11 cellular contexts compared by ENCODE assay signal in genomic region chr17:76473541-76473985, GRCh38. TPM values are rescaled to one million over a fixed set of nuclear protein-coding genes. Genes with fewer than 3 reads are reported as not detected.
DNase-seq lines count a peak whose midpoint lies in the region; ATAC-seq and TF ChIP-seq lines count a peak whose summit lies in the region.
"Had no signal": no experiment of that assay in that cellular context is flagged by ENCODE, and none has a peak within 500 bp of the region (broad histone marks: within the 10 kb centered on the region; RNA-seq: fewer than 3 reads in every experiment).

No MANE protein-coding gene starts in this region.

- no peak overlapping the region for H4K8ac ChIP-seq in neuronal stem cell (ENCODE audit: low read depth, low read length)

- H2BK120ac ChIP-seq in neuronal stem cell (ENCODE audit: low read depth, low read length) = no peak overlapping the region

- peaks cover 0 to 41% (median 0%) of the 10 kb centered on the region in 3 experiments for H3K27me3 ChIP-seq in neuronal stem cell (ENCODE audit: control insufficient read depth in 3 of 3, insufficient read depth in 3 of 3, low read depth in 1 of 3, low read length in 3 of 3)
- H3K27me3 ChIP-seq: ovary had no signal

- H3K9me3 ChIP-seq in neuronal stem cell (replicated peaks in 1 of 2; ENCODE audit: control insufficient read depth in 2 of 2, insufficient read depth in 1 of 2, low read depth in 1 of 2, low read length in 2 of 2) = peaks cover 0 to 2% of the 10 kb centered on the region in 2 donors
- H3K9me3 ChIP-seq: ovary had no signal

- H3K4me1 ChIP-seq in neuronal stem cell (ENCODE audit: control insufficient read depth in 2 of 2, insufficient read depth in 1 of 2, low read depth in 1 of 2, low read length in 2 of 2) = no peaks in the 10 kb centered on the region

- H3K4me1 Mint-ChIP-seq in HFFc6 (ENCODE audit: low read depth) = no peaks in the 10 kb centered on the region
- H3K4me1 Mint-ChIP-seq: T-cell had no signal

- H2BK12ac ChIP-seq in neuronal stem cell (ENCODE audit: low read length) = peak overlapping the region; percentile 59

- H3K14ac ChIP-seq in neuronal stem cell (ENCODE audit: low read length) = peak overlapping the region; percentile 22

- DNase-seq in NCI-H2196 (lab: John Stamatoyannopoulos, UW; ENCODE audit: unreplicated experiment) = peak; percentile 21
- no peak for DNase-seq in NCI-H2196 treated with DMSO at 0.1 percent for 48 hours (lab: John Stamatoyannopoulos, UW; ENCODE audit: unreplicated experiment)
- no peak for DNase-seq in HFFc6
- peak; percentile 26 for DNase-seq in choroid plexus epithelial cell (ENCODE audit: low read depth)
- no peak for DNase-seq in neuronal stem cell (ENCODE audit: low spot score)
- no peak for DNase-seq in NCI-H82 treated with DMSO at 0.1 percent for 48 hours (lab: John Stamatoyannopoulos, UW; ENCODE audit: unreplicated experiment)
- no peak for DNase-seq in central memory CD4-positive, alpha-beta T cell
- DNase-seq: NCI-H1930, ovary, T-cell had no signal

- no CpG with 5 or more reads among the region's 18 CpGs for WGBS in neuronal stem cell (ENCODE audit: extremely low coverage in 2 of 2, insufficient read length in 2 of 2, insufficient replicate concordance in 1 of 2), 2 donors

- no peaks in the 10 kb centered on the region for H3K9me3 Mint-ChIP-seq in HFFc6
- H3K9me3 Mint-ChIP-seq: T-cell had no signal

- H3K4me2 ChIP-seq in neuronal stem cell (ENCODE audit: insufficient read depth, low read length, poor library complexity, severe bottlenecking) = no peak overlapping the region

- H3K27ac Mint-ChIP-seq in HFFc6 = no peak overlapping the region
- H3K27ac Mint-ChIP-seq: T-cell had no signal

- no peak overlapping the region for H3K27ac ChIP-seq in neuronal stem cell (replicated peaks; ENCODE audit: low read length)
- H3K27ac ChIP-seq: ovary had no signal

- no peak overlapping the region for H2AFZ ChIP-seq in neuronal stem cell (ENCODE audit: low read length)

- H3K23ac ChIP-seq in neuronal stem cell (ENCODE audit: low read depth, low read length, poor library complexity) = peak overlapping the region; percentile 75

- H3K4me3 ChIP-seq in choroid plexus epithelial cell (ENCODE audit: low read depth, low read length) (no peak overlapping the region), neuronal stem cell (ENCODE audit: low read length in 2 of 2) (no peak overlapping the region)
- H3K4me3 ChIP-seq: ovary had no signal

- TF ChIP-seq CTCF in HFFc6 (IDR thresholded peaks at IDR 0.05) (peak; percentile 65), choroid plexus epithelial cell (conservative IDR thresholded peaks at IDR 0.05; ENCODE audit: low read depth, low read length) (peak; percentile 51)

- H3K36me3 ChIP-seq in neuronal stem cell (replicated peaks in 1 of 2; ENCODE audit: control insufficient read depth in 2 of 2, insufficient read depth in 2 of 2, low read length in 2 of 2) = peaks cover 0 to 2% of the 10 kb centered on the region in 2 donors
- H3K36me3 ChIP-seq: ovary had no signal

- no peak overlapping the region for H4K91ac ChIP-seq in neuronal stem cell (ENCODE audit: low read depth, low read length, poor library complexity)

- peak overlapping the region; percentile 66 for H2AK5ac ChIP-seq in neuronal stem cell (ENCODE audit: low read depth, low read length)

- peaks cover 5% of the 10 kb centered on the region for H3K27me3 Mint-ChIP-seq in HFFc6 (ENCODE audit: insufficient read depth)
- H3K27me3 Mint-ChIP-seq: T-cell had no signal

- H2BK5ac ChIP-seq in neuronal stem cell (ENCODE audit: low read length) = no peak overlapping the region

- H3K36me3 Mint-ChIP-seq in HFFc6 (ENCODE audit: low read depth) = no peaks in the 10 kb centered on the region; the same call in 1 of the 2 replicates

- ATAC-seq in GM18520 (IDR thresholded peaks at IDR 0.05; ENCODE audit: unreplicated experiment) = no peak

- peak overlapping the region; percentile 79 for H3K18ac ChIP-seq in neuronal stem cell (ENCODE audit: low read length)

- no peak overlapping the region for H2BK15ac ChIP-seq in neuronal stem cell (ENCODE audit: low read length)

- H3K4ac ChIP-seq in neuronal stem cell (ENCODE audit: low read length) = no peak overlapping the region

- peaks cover 3% of the 10 kb centered on the region for H3K79me1 ChIP-seq in neuronal stem cell (ENCODE audit: low read depth, low read length)

- H3K4me3 Mint-ChIP-seq in HFFc6 = no peak overlapping the region
- H3K4me3 Mint-ChIP-seq: T-cell had no signal

- no peak overlapping the region for H3K9ac ChIP-seq in neuronal stem cell (ENCODE audit: low read depth, low read length, poor library complexity)

RNA-seq across cellular contexts. Expression of gene AANAT, which starts 6.2 kb away (rescaled TPM):
- total RNA-seq in HFFc6 (2021; fragmentation: NEBNext Ultra II Directional; extraction: Animal tissue kit (Norgen Biotek cat#: 25700)) = under 1 TPM in 1 of 6 experiments, not detected in 5; 0.21 TPM
- polyA plus RNA-seq in neuronal stem cell (2013, experiment 1 of 2) = 0.13 TPM
- not detected for polyA plus RNA-seq in neuronal stem cell (2013, experiment 2 of 2)
- total RNA-seq: ovary, T-cell had no signal
- polyA plus RNA-seq: ovary had no signal

RNA-seq across cellular contexts. Expression of gene UBE2O, which starts 20.6 kb away (rescaled TPM):
- total RNA-seq in HFFc6 (2021; fragmentation: NEBNext Ultra II Directional; extraction: Animal tissue kit (Norgen Biotek cat#: 25700)) = 10 to 100 TPM; 24.3 to 26.0 (median 24.5) TPM
- polyA plus RNA-seq in neuronal stem cell (2013, experiment 1 of 2) = 17.1 TPM
- 16.9 TPM for polyA plus RNA-seq in neuronal stem cell (2013, experiment 2 of 2)

RNA-seq across cellular contexts. Expression of gene RHBDF2, which starts 27.7 kb away (rescaled TPM):
- 10 to 100 TPM in 2 of 6 experiments, 1 to 10 TPM in 4; 7.1 to 13.1 (median 9.4) TPM for total RNA-seq in HFFc6 (2021; fragmentation: NEBNext Ultra II Directional; extraction: Animal tissue kit (Norgen Biotek cat#: 25700))
- 2.4 TPM for polyA plus RNA-seq in neuronal stem cell (2013, experiment 1 of 2)
- polyA plus RNA-seq in neuronal stem cell (2013, experiment 2 of 2) = 2.3 TPM

Comparison
In these comparisons a context has a peak if more than half of its experiments do, and no peak if none do; other contexts are left out.
1. DNase-seq: peak in NCI-H2196 (single experiment) and choroid plexus epithelial cell (single experiment); none in NCI-H2196 treated with DMSO at 0.1 percent for 48 hours (single experiment), HFFc6 (single experiment), neuronal stem cell (single experiment), NCI-H82 treated with DMSO at 0.1 percent for 48 hours (single experiment) and central memory CD4-positive, alpha-beta T cell (single experiment).